Comparison of ENCODE assay signal across 28 cellular contexts in the genomic region with DNA sequence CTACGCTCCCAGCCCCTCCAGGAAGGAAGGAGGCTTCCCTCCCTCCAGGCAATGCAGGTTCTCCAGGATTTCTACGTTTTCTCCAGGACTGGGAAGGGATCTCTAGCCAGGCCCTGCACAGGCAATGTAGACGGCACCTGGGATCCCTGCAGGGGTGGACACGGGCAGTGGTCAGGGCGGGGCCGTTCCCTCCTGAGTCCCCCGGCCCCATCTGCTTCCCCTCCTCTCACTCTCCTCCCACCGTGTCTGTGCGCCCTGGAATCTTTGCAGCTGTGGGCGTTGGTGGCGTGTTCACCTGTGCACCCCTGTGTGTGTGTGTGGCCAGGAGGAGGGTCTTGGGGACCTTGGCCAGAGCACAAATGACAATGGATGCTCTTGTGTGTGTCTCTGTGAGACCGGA. TPM values are rescaled to one million over a fixed set of nuclear protein-coding genes. Genes with fewer than 3 reads are reported as not detected.
"Had no signal": no experiment of that assay in that cellular context is flagged by ENCODE, and none has a peak within 500 bp of the region (broad histone marks: within the 10 kb centered on the region; RNA-seq: fewer than 3 reads in every experiment).

No MANE protein-coding gene starts in this region.

- H3K36me3 Mint-ChIP-seq: activated naive CD4-positive, alpha-beta T cell treated with anti-CD3 and anti-CD28 coated beads, Interleukin-2, amount 50 U/mL, for 72 hours; brain; type B pancreatic cell had no signal

- H3K9me3 ChIP-seq: heart left ventricle, sigmoid colon, stomach had no signal

- H3K27me3 Mint-ChIP-seq: activated T-helper 17 cell treated with anti-CD3 and anti-CD28 coated beads, Interleukin-2, amount 50 U/mL, for 72 hours had no signal

- H3K27ac Mint-ChIP-seq: activated naive CD4-positive, alpha-beta T cell treated with anti-CD3 and anti-CD28 coated beads, Interleukin-2, amount 50 U/mL, for 72 hours; activated T-cell treated with anti-CD3 and anti-CD28 coated beads, Interleukin-2, amount 50 U/mL, for 24 hours; activated T-helper 17 cell treated with anti-CD3 and anti-CD28 coated beads, Interleukin-2, amount 50 U/mL, for 72 hours; brain; memory B cell; nephron; type B pancreatic cell had no signal

- H3K4me1 ChIP-seq: heart left ventricle, sigmoid colon had no signal

- H3K9me3 Mint-ChIP-seq: activated naive CD4-positive, alpha-beta T cell treated with anti-CD3 and anti-CD28 coated beads, Interleukin-2, amount 50 U/mL, for 72 hours; activated T-cell treated with anti-CD3 and anti-CD28 coated beads, Interleukin-2, amount 50 U/mL, for 24 hours; activated T-helper 17 cell treated with anti-CD3 and anti-CD28 coated beads, Interleukin-2, amount 50 U/mL, for 72 hours; memory B cell; nephron; type B pancreatic cell had no signal

- H3K4me1 Mint-ChIP-seq: activated T-helper 17 cell treated with anti-CD3 and anti-CD28 coated beads, Interleukin-2, amount 50 U/mL, for 72 hours; brain; memory B cell; nephron had no signal

- H3K36me3 ChIP-seq: heart left ventricle, sigmoid colon had no signal

- ATAC-seq: activated naive CD4-positive, alpha-beta T cell treated with anti-CD3 and anti-CD28 coated beads, Interleukin-2, amount 50 U/mL, for 72 hours; activated T-helper 17 cell treated with anti-CD3 and anti-CD28 coated beads, Interleukin-2, amount 50 U/mL, for 72 hours; left cardiac atrium had no signal

- H3K4me3 Mint-ChIP-seq: activated T-cell treated with anti-CD3 and anti-CD28 coated beads, Interleukin-2, amount 50 U/mL, for 24 hours; activated T-helper 17 cell treated with anti-CD3 and anti-CD28 coated beads, Interleukin-2, amount 50 U/mL, for 72 hours; brain; memory B cell; nephron; type B pancreatic cell had no signal

- DNase-seq: activated CD4-positive, alpha-beta T cell treated with anti-CD3 and anti-CD28 coated beads for 1 hour; activated CD8-positive, alpha-beta memory T cell treated with anti-CD3 and anti-CD28 coated beads for 24 hours; activated CD8-positive, alpha-beta memory T cell treated with anti-CD3 and anti-CD28 coated beads, Interleukin-2, amount 50 U/mL, for 4 hours; activated T-cell treated with anti-CD3 and anti-CD28 coated beads, Interleukin-2, amount 50 U/mL, for 24 hours; aorta; left cardiac atrium; occipital lobe; posterior cingulate gyrus; sigmoid colon; stimulated activated CD4-positive, alpha-beta T cell treated with anti-CD3 and anti-CD28 coated beads, Interleukin-4, amount 100 ng/mL, for 4 hours; stomach; T-helper 1 cell had no signal

- H3K4me2 ChIP-seq: smooth muscle cell had no signal

- FAIRE-seq: islet of Langerhans, TTC549 had no signal

- H3K4me3 ChIP-seq: heart left ventricle, sigmoid colon, smooth muscle cell, stomach had no signal

- H3K27me3 ChIP-seq: heart left ventricle, sigmoid colon, stomach had no signal

- H3K27ac ChIP-seq: epithelial cell of prostate, heart left ventricle, sigmoid colon, stomach had no signal

RNA-seq across cellular contexts. Expression of gene NRTN, which starts 10.0 kb away (rescaled TPM):
- total RNA-seq: aorta, fibroblast of villous mesenchyme, myocyte, occipital lobe had no signal

RNA-seq across cellular contexts. Expression of gene FUT6, which starts 24.7 kb away (rescaled TPM):
- total RNA-seq: activated T-helper 17 cell treated with anti-CD3 and anti-CD28 coated beads, Interleukin-2, amount 50 U/mL, for 72 hours; aorta; cardiac septum; chondrocyte; fibroblast of villous mesenchyme; heart left ventricle; left cardiac atrium; myocyte; occipital lobe; sigmoid colon; smooth muscle cell; temporal lobe had no signal
- polyA plus RNA-seq: heart left ventricle, smooth muscle cell had no signal

RNA-seq across cellular contexts. Expression of gene FUT3, which starts 36.4 kb away (rescaled TPM):
- total RNA-seq: aorta, cardiac septum, chondrocyte, heart left ventricle, left cardiac atrium, myocyte, occipital lobe had no signal
